ENCODE assay signal across 9 cellular contexts in genomic region chr2:100580474-100581264, GRCh38. TPM values are rescaled to one million over a fixed set of nuclear protein-coding genes. Genes with fewer than 3 reads are reported as not detected.
DNase-seq lines count a peak whose midpoint lies in the region; ATAC-seq, FAIRE-seq and TF ChIP-seq lines count a peak whose summit lies in the region.
"Had no signal": no experiment of that assay in that cellular context is flagged by ENCODE, and none has a peak within 500 bp of the region (broad histone marks: within the 10 kb centered on the region; RNA-seq: fewer than 3 reads in every experiment).

No MANE protein-coding gene starts in this region.

- no peak overlapping the region for H3K4me3 ChIP-seq in endothelial cell of umbilical vein (replicated peaks in 1 of 3; ENCODE audit: insufficient read depth in 1 of 3, low read depth in 1 of 3, low read length in 3 of 3)
- H3K4me3 ChIP-seq in suprapubic skin, result no peak overlapping the region
- H3K4me3 ChIP-seq: gastrocnemius medialis had no signal

- 88% methylated on average over 13 of the region's 13 CpGs for WGBS in suprapubic skin

- H3K79me2 ChIP-seq in endothelial cell of umbilical vein (ENCODE audit: control insufficient read depth, insufficient read depth, low read length), result no peaks in the 10 kb centered on the region

- no peak for TF ChIP-seq POLR2A in endothelial cell of umbilical vein (IDR thresholded peaks at IDR 0.05; ENCODE audit: low read depth, low read length)
- peak in 1 of 2 donors; percentile 13 for TF ChIP-seq POLR2A in suprapubic skin (IDR thresholded peaks at IDR 0.05)

- DNase-seq in activated CD4-positive, alpha-beta T cell treated with anti-CD3 and anti-CD28 coated beads for 4 hours, result peak; percentile 43 to 47
- DNase-seq in endothelial cell of umbilical vein (ENCODE audit: low read depth, low spot score) (peak; percentile 28), suprapubic skin (ENCODE audit: low spot score in 2 of 2) (no peak), SW 1271 (lab: John Stamatoyannopoulos, UW) (no peak), foreskin keratinocyte (no peak), epidermal melanocyte (ENCODE audit: insufficient read length, low spot score) (no peak)

- H3K27me3 ChIP-seq in endothelial cell of umbilical vein (ENCODE audit: control insufficient read depth in 2 of 2, insufficient read depth in 2 of 2, low read length in 2 of 2) (no peaks in the 10 kb centered on the region), suprapubic skin (no peaks in the 10 kb centered on the region), foreskin keratinocyte (no peaks in the 10 kb centered on the region)
- H3K27me3 ChIP-seq: gastrocnemius medialis had no signal

- H3K9me3 ChIP-seq in endothelial cell of umbilical vein (replicated peaks; ENCODE audit: control insufficient read depth, insufficient read depth, low read length), result no peaks in the 10 kb centered on the region
- no peaks in the 10 kb centered on the region for H3K9me3 ChIP-seq in suprapubic skin
- H3K9me3 ChIP-seq: gastrocnemius medialis had no signal

- no TSS peak for BruUV-seq in endothelial cell of umbilical vein (replicated peaks; lab: Mats Ljungman, UMichigan)

- intact Hi-C loops in endothelial cell of umbilical vein (cut with micrococcal nuclease), result no loop called here

- H3K27ac ChIP-seq in endothelial cell of umbilical vein (ENCODE audit: insufficient read depth, low read depth, low read length) (peak overlapping the region; percentile 59), suprapubic skin (peak overlapping the region; percentile 41), foreskin keratinocyte (no peak overlapping the region)
- H3K27ac ChIP-seq: gastrocnemius medialis had no signal

- dilution Hi-C loops in endothelial cell of umbilical vein (cut with MboI; ENCODE audit: extremely low pct_ligation_motif_present, low sequenced_read_pairs), result no loop called here

- no peak for TF ChIP-seq EP300 in suprapubic skin (IDR thresholded peaks at IDR 0.05)

- peaks cover 3% of the 10 kb centered on the region for H3K4me1 ChIP-seq in endothelial cell of umbilical vein (ENCODE audit: control insufficient read depth, extremely low read depth, insufficient read depth, low read length)
- H3K4me1 ChIP-seq in suprapubic skin, result no peaks in the 10 kb centered on the region
- H3K4me1 ChIP-seq in foreskin keratinocyte, result no peaks in the 10 kb centered on the region
- H3K4me1 ChIP-seq: gastrocnemius medialis had no signal

- H3K9ac ChIP-seq in endothelial cell of umbilical vein (replicated peaks; ENCODE audit: extremely low read depth, insufficient read depth, low read length), result no peak overlapping the region

- CTCF ChIA-PET in endothelial cell of umbilical vein (lab: Charles Lee), result interaction anchor here (1.0 to 1.4 kb wide), 2 partner anchors 13 to 318 kb away, joined by 3 to 4 read pairs; no protein-coding TSS in a partner anchor

- no peaks in the 10 kb centered on the region for H3K9me1 ChIP-seq in endothelial cell of umbilical vein (replicated peaks; ENCODE audit: control insufficient read depth, extremely low read depth, insufficient read depth, low read length)

- peak; percentile 79 for FAIRE-seq in endothelial cell of umbilical vein (lab: Jason Lieb, UNC)

- H3K4me2 ChIP-seq in endothelial cell of umbilical vein (ENCODE audit: insufficient read depth, low read length), result no peak overlapping the region

- H3K36me3 ChIP-seq in endothelial cell of umbilical vein (ENCODE audit: control insufficient read depth in 2 of 2, extremely low read depth in 1 of 2, insufficient read depth in 2 of 2, low read length in 2 of 2), result peaks cover 0 to 3% of the 10 kb centered on the region in 2 experiments
- H3K36me3 ChIP-seq in suprapubic skin, result peaks cover 10% of the 10 kb centered on the region

- POLR2A ChIA-PET in endothelial cell of umbilical vein (lab: Charles Lee), result no interaction called here

- ATAC-seq in GM19372 (IDR thresholded peaks at IDR 0.05; ENCODE audit: low read depth, unreplicated experiment) (peak; percentile 72), HG03342 (IDR thresholded peaks at IDR 0.05; ENCODE audit: unreplicated experiment) (peak; percentile 75), foreskin keratinocyte (no peak)
- ATAC-seq: gastrocnemius medialis had no signal

- TF ChIP-seq CTCF in endothelial cell of umbilical vein (IDR thresholded peaks at IDR 0.05; ENCODE audit: extremely low read depth in 1 of 2, insufficient read depth in 1 of 2, low read depth in 1 of 2, low read length in 2 of 2) (no peak), suprapubic skin (IDR thresholded peaks at IDR 0.05) (no peak), foreskin keratinocyte (conservative IDR thresholded peaks at IDR 0.05) (no peak)

- H2AFZ ChIP-seq in endothelial cell of umbilical vein (ENCODE audit: low read depth, low read length), result peak overlapping the region; percentile 16

- H4K20me1 ChIP-seq in endothelial cell of umbilical vein (replicated peaks; ENCODE audit: control insufficient read depth, extremely low read depth, insufficient read depth, low read length), result no peaks in the 10 kb centered on the region

TF ChIP-seq in endothelial cell of umbilical vein, 7 proteins besides CTCF, POLR2A, EP300 and RAD21:
- no peak for TF ChIP-seq JUN (IDR thresholded peaks at IDR 0.05; ENCODE audit: borderline replicate concordance, insufficient read depth, insufficient read length, low read depth)
- TF ChIP-seq MYC (IDR thresholded peaks at IDR 0.05; ENCODE audit: low read depth, low read length), result no peak
- no peak for TF ChIP-seq FOS (IDR thresholded peaks at IDR 0.05; ENCODE audit: borderline replicate concordance, insufficient read depth, low read length)
- TF ChIP-seq, protein P1, sequence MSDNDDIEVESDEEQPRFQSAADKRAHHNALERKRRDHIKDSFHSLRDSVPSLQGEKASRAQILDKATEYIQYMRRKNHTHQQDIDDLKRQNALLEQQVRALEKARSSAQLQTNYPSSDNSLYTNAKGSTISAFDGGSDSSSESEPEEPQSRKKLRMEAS (IDR thresholded peaks at IDR 0.05; ENCODE audit: insufficient read depth, insufficient read length), result no peak
- TF ChIP-seq GATA2 (IDR thresholded peaks at IDR 0.05; ENCODE audit: insufficient read depth, insufficient read length, low read depth, low read length), result no peak
- no peak for TF ChIP-seq EZH2 (IDR thresholded peaks at IDR 0.05; ENCODE audit: borderline replicate concordance, low read depth, low read length, severe bottlenecking)
- no peak for TF ChIP-seq POLR2AphosphoS5 (IDR thresholded peaks at IDR 0.05; ENCODE audit: insufficient read depth, low read depth, low read length)

RNA-seq across cellular contexts. Expression of gene PDCL3, which starts 17.9 kb away (rescaled TPM):
- total RNA-seq in endothelial cell of umbilical vein (32.3 and 32.8 TPM in 2 replicates), suprapubic skin (10 to 100 TPM; 20.8 to 22.9 (median 21.7) TPM), foreskin keratinocyte (23.4 and 27.5 TPM in 2 replicates)
- polyA plus RNA-seq in endothelial cell of umbilical vein (12.7 and 19.4 TPM in 2 replicates), foreskin keratinocyte (29.9 and 34.2 TPM in 2 replicates)
- polyA plus RNA-seq in endothelial cell of umbilical vein (2011; cell fraction: cytosol; rRNA removed), result 33.7 and 39.7 TPM in 2 replicates
- 10.5 and 15.5 TPM in 2 replicates for polyA plus RNA-seq in endothelial cell of umbilical vein (2011; cell fraction: nucleus; rRNA removed)
- 36.4 and 53.6 TPM in 2 replicates for polyA plus RNA-seq in endothelial cell of umbilical vein (2012)
- 9.9 and 13.0 TPM in 2 replicates for polyA minus RNA-seq in endothelial cell of umbilical vein
- 9.3 TPM for polyA minus RNA-seq in endothelial cell of umbilical vein (2011; cell fraction: cytosol; rRNA and poly(A)+ RNA removed)
- 3.8 and 5.4 TPM in 2 replicates for polyA minus RNA-seq in endothelial cell of umbilical vein (2011; cell fraction: nucleus; rRNA and poly(A)+ RNA removed)

Comparison
In these comparisons a context has a peak if more than half of its experiments do, and no peak if none do; other contexts are left out.
1. DNase-seq: peak in activated CD4-positive, alpha-beta T cell treated with anti-CD3 and anti-CD28 coated beads for 4 hours (2 of 2) and endothelial cell of umbilical vein (single experiment); none in suprapubic skin (0 of 2), SW 1271 (0 of 2), foreskin keratinocyte (0 of 2) and epidermal melanocyte (single experiment).